ENCODE assay signal across 9 cellular contexts in the genomic region with DNA sequence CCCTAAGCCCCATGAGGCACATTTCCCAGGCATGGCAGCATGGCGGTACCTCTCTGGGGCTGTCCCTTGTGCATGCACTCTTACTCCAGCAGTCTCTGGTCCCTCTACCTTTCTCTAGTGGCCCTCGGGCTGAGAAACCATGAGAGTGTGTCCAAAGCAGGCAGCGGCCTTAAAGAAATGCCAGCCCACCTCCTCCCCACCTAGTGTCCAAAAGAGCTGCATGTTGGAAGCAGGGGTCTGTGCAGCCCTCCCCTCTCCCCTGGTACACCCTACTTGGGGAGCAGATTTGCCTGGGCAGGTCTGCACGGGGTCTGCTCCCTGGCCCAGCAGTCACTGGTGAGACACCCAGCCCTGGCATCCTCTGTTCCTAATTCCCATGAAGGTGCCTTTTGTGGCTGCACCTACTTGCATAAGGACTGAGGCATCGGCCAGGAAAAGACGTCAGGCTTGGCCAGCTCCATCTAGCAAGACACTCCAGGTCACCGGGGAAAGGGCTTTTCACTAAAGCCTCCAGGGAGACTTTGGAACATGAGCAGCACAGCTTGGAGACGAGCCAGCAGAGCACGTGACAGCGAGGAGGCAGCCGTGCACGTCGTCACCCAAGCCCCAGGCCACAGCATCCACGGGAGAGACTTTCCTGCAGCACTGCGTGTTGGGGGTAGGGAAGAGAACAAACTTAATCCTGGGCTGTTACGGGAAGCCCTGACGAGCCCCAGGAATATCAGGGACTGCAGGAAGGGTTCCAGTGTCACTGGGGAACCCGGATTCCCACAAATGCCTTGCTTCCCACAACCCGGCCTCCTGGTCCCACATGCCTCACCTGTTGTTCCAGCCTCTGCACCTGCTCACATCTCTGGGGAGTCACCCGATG. TPM values are rescaled to one million over a fixed set of nuclear protein-coding genes. Genes with fewer than 3 reads are reported as not detected.
DNase-seq lines count a peak whose midpoint lies in the region; ATAC-seq and TF ChIP-seq lines count a peak whose summit lies in the region.
"Had no signal": no experiment of that assay in that cellular context is flagged by ENCODE, and none has a peak within 500 bp of the region (broad histone marks: within the 10 kb centered on the region; RNA-seq: fewer than 3 reads in every experiment).

No MANE protein-coding gene starts in this region.

- H3K27ac ChIP-seq in WERI-Rb-1 (no peak overlapping the region), right atrium auricular region (peak overlapping the region in 1 of 2 donors; percentile 57), stomach smooth muscle (ENCODE audit: low read length) (peak overlapping the region; percentile 31)
- H3K27ac ChIP-seq: parathyroid adenoma had no signal

- ATAC-seq in HG03520 (IDR thresholded peaks at IDR 0.05; ENCODE audit: unreplicated experiment), result no peak
- no peak for ATAC-seq in HG02938 (IDR thresholded peaks at IDR 0.05; ENCODE audit: unreplicated experiment)
- ATAC-seq in HG03045 (IDR thresholded peaks at IDR 0.05; ENCODE audit: unreplicated experiment), result no peak

- no peaks in the 10 kb centered on the region for H3K9me3 ChIP-seq in WERI-Rb-1 (ENCODE audit: severe bottlenecking)
- H3K9me3 ChIP-seq in right atrium auricular region, result no peaks in the 10 kb centered on the region
- H3K9me3 ChIP-seq in stomach smooth muscle (ENCODE audit: control insufficient read depth in 2 of 2, low read length in 2 of 2), result no peaks in the 10 kb centered on the region

- H3K4me1 ChIP-seq in right atrium auricular region, result peaks cover 0 to 56% of the 10 kb centered on the region in 2 donors
- peaks cover 39% of the 10 kb centered on the region for H3K4me1 ChIP-seq in stomach smooth muscle (ENCODE audit: control insufficient read depth, insufficient read depth, low read length)
- H3K4me1 ChIP-seq: parathyroid adenoma had no signal

- H3K9ac ChIP-seq in stomach smooth muscle (ENCODE audit: low read length in 2 of 2), result no peak overlapping the region
- H3K9ac ChIP-seq: parathyroid adenoma had no signal

- no peaks in the 10 kb centered on the region for H3K27me3 ChIP-seq in WERI-Rb-1 (ENCODE audit: insufficient read depth, low read depth, severe bottlenecking)
- no peaks in the 10 kb centered on the region for H3K27me3 ChIP-seq in right atrium auricular region
- H3K27me3 ChIP-seq in stomach smooth muscle (ENCODE audit: control insufficient read depth in 1 of 2, insufficient read depth in 2 of 2, low read length in 2 of 2), result no peaks in the 10 kb centered on the region

- peak; percentile 56 for DNase-seq in M059J (ENCODE audit: low read depth)
- DNase-seq in WERI-Rb-1, result peak; percentile 74
- DNase-seq in right atrium auricular region (ENCODE audit: low spot score), result peak; percentile 74
- DNase-seq in activated T-cell treated with anti-CD3 and anti-CD28 coated beads, Interleukin-2, amount 50 U/mL, for 48 hours, result no peak

- H3K36me3 ChIP-seq in WERI-Rb-1 (no peaks in the 10 kb centered on the region), right atrium auricular region (no peaks in the 10 kb centered on the region), stomach smooth muscle (ENCODE audit: control insufficient read depth in 2 of 2, insufficient read depth in 2 of 2, low read length in 2 of 2) (no peaks in the 10 kb centered on the region)

- H3K4me3 ChIP-seq in WERI-Rb-1 (ENCODE audit: low read depth, low read length) (no peak overlapping the region), right atrium auricular region (no peak overlapping the region), stomach smooth muscle (ENCODE audit: low read length in 2 of 2) (no peak overlapping the region)

- TF ChIP-seq CTCF in WERI-Rb-1 (IDR thresholded peaks at IDR 0.05; ENCODE audit: low read depth, low read length), result no peak
- no peak for TF ChIP-seq CTCF in right atrium auricular region (IDR thresholded peaks at IDR 0.05)

RNA-seq across cellular contexts. Expression of a gene that starts 38.8 kb away (rescaled TPM):
- 30.4 and 34.2 TPM in 2 replicates for total RNA-seq in M059J (2014; rRNA removed; shearing (Covaris generic))
- total RNA-seq in right atrium auricular region, result 10 to 100 TPM; 36.0 to 53.4 TPM

Comparison
In these comparisons a context has a peak if more than half of its experiments do, and no peak if none do; other contexts are left out.
1. DNase-seq: peak in M059J (single experiment), WERI-Rb-1 (single experiment) and right atrium auricular region (single experiment); none in activated T-cell treated with anti-CD3 and anti-CD28 coated beads, Interleukin-2, amount 50 U/mL, for 48 hours (0 of 2).